8 cellular contexts compared by ENCODE assay signal in genomic region chr6:33029297-33030184, GRCh38. TPM values are rescaled to one million over a fixed set of nuclear protein-coding genes. Genes with fewer than 3 reads are reported as not detected.
DNase-seq lines count a peak whose midpoint lies in the region; ATAC-seq and TF ChIP-seq lines count a peak whose summit lies in the region.

No MANE protein-coding gene starts in this region.

- POLR2A ChIA-PET in activated CD8-positive, alpha-beta T cell treated with anti-CD3 and anti-CD28 coated beads, Interleukin-2, amount 10 ng/mL, durations not matched to agents 7 days and 5 days (lab: Charles Lee), result interaction anchor here (1.0 kb wide), 1 partner anchor 46 kb away, joined by 3 read pairs; the partner anchor contains the start of gene HLA-DPB1

- 64% methylated on average over 7 of the region's 7 CpGs for WGBS in mammary epithelial cell (ENCODE audit: low coverage, missing lambda C conversion rate)
- WGBS in liver, result 52% methylated on average over 7 of the region's 7 CpGs

- H3K9me3 Mint-ChIP-seq in activated CD8-positive, alpha-beta T cell treated with anti-CD3 and anti-CD28 coated beads, Interleukin-2, amount 10 ng/mL, durations not matched to agents 7 days and 5 days (ENCODE audit: insufficient read depth), result peaks cover 1% of the 10 kb centered on the region

- ATAC-seq in HG03045 (IDR thresholded peaks at IDR 0.05; ENCODE audit: unreplicated experiment), result peak; percentile 79
- peak; percentile 64 for ATAC-seq in activated CD8-positive, alpha-beta T cell treated with anti-CD3 and anti-CD28 coated beads, Interleukin-2, amount 10 ng/mL, durations not matched to agents 7 days and 5 days

- DNase-seq in breast epithelium (ENCODE audit: low spot score in 2 of 2) (no peak), mammary epithelial cell (no peak), A172 (ENCODE audit: low spot score) (no peak), retina (no peak), activated gamma-delta T cell treated with Interleukin-2 at 50 U/mL for 16 hours (no peak)
- no peak for DNase-seq in activated CD8-positive, alpha-beta T cell treated with anti-CD3 and anti-CD28 coated beads, Interleukin-2, amount 10 ng/mL, durations not matched to agents 7 days and 5 days

- CTCF ChIA-PET in mammary epithelial cell (lab: Charles Lee; ENCODE audit: low non-redundant PET), result no interaction called here
- CTCF ChIA-PET in activated CD8-positive, alpha-beta T cell treated with anti-CD3 and anti-CD28 coated beads, Interleukin-2, amount 10 ng/mL, durations not matched to agents 7 days and 5 days (lab: Charles Lee), result interaction anchor here (1.0 to 1.7 kb wide), 4 partner anchors 11 to 29 kb away, joined by 3 to 8 read pairs (median 6); no protein-coding TSS in a partner anchor

- H3K9ac ChIP-seq in mammary epithelial cell (ENCODE audit: insufficient read depth, low read length) (no peak overlapping the region), liver (ENCODE audit: low read depth in 1 of 2, low read length in 2 of 2) (no peak overlapping the region)

- H3K4me1 Mint-ChIP-seq in activated CD8-positive, alpha-beta T cell treated with anti-CD3 and anti-CD28 coated beads, Interleukin-2, amount 10 ng/mL, durations not matched to agents 7 days and 5 days (ENCODE audit: low read depth), result peaks cover 17% of the 10 kb centered on the region

- in situ Hi-C loops in mammary epithelial cell (cut with MboI; ENCODE audit: low sequenced_read_pairs in 2 of 2), result no loop called here

- H2AFZ ChIP-seq in mammary epithelial cell (ENCODE audit: low read depth, low read length), result no peak overlapping the region

- H3K36me3 ChIP-seq in breast epithelium (no peaks in the 10 kb centered on the region), mammary epithelial cell (ENCODE audit: insufficient read depth, low read length) (no peaks in the 10 kb centered on the region), liver (ENCODE audit: control insufficient read depth in 4 of 4, insufficient read depth in 3 of 4, low read depth in 1 of 4, low read length in 3 of 4) (no peaks in the 10 kb centered on the region)

- H3K79me2 ChIP-seq in mammary epithelial cell (ENCODE audit: insufficient read depth, low read length), result no peaks in the 10 kb centered on the region

- TF ChIP-seq POLR2A in breast epithelium (IDR thresholded peaks at IDR 0.05), result no peak

- peaks cover 24% of the 10 kb centered on the region for H3K27me3 Mint-ChIP-seq in activated CD8-positive, alpha-beta T cell treated with anti-CD3 and anti-CD28 coated beads, Interleukin-2, amount 10 ng/mL, durations not matched to agents 7 days and 5 days (ENCODE audit: low read depth)

- intact Hi-C loops in breast epithelium (cut with DNase I; ENCODE audit: low total_unique reads) (no loop called here), mammary epithelial cell (cut with micrococcal nuclease) (no loop called here)

- TF ChIP-seq CTCF in breast epithelium (IDR thresholded peaks at IDR 0.05), result no peak
- TF ChIP-seq CTCF in mammary epithelial cell (conservative IDR thresholded peaks at IDR 0.05 in 1 of 2, IDR thresholded peaks at IDR 0.05 in 1 of 2; ENCODE audit: extremely low read depth in 1 of 2, insufficient read depth in 1 of 2, low read depth in 1 of 2, low read length in 2 of 2), result no peak
- no peak for TF ChIP-seq CTCF in liver (IDR thresholded peaks at IDR 0.05; ENCODE audit: low read depth, low read length, missing input control)

- H3K27me3 ChIP-seq in breast epithelium (no peaks in the 10 kb centered on the region), mammary epithelial cell (ENCODE audit: insufficient read depth, low read length) (peaks cover 5% of the 10 kb centered on the region), liver (ENCODE audit: control insufficient read depth in 4 of 4, insufficient read depth in 4 of 4, low read length in 3 of 4) (no peaks in the 10 kb centered on the region)

- dilution Hi-C loops in mammary epithelial cell (cut with HindIII; ENCODE audit: low sequenced_read_pairs), result no loop called here

- H3K4me2 ChIP-seq in mammary epithelial cell (ENCODE audit: insufficient read depth, low read depth, low read length), result no peak overlapping the region

- no peaks in the 10 kb centered on the region for H4K20me1 ChIP-seq in mammary epithelial cell (ENCODE audit: insufficient read depth, low read length)

- H3K9me3 ChIP-seq in breast epithelium (no peaks in the 10 kb centered on the region), mammary epithelial cell (replicated peaks; ENCODE audit: insufficient read depth, low read length) (no peaks in the 10 kb centered on the region), liver (ENCODE audit: control insufficient read depth in 4 of 4, low read length in 3 of 4) (no peaks in the 10 kb centered on the region)

- H3K27ac Mint-ChIP-seq in activated CD8-positive, alpha-beta T cell treated with anti-CD3 and anti-CD28 coated beads, Interleukin-2, amount 10 ng/mL, durations not matched to agents 7 days and 5 days, result peak overlapping the region; percentile 3

- BruUV-seq in mammary epithelial cell (replicated peaks; lab: Mats Ljungman, UMichigan), result no TSS peak

- H3K36me3 Mint-ChIP-seq in activated CD8-positive, alpha-beta T cell treated with anti-CD3 and anti-CD28 coated beads, Interleukin-2, amount 10 ng/mL, durations not matched to agents 7 days and 5 days (ENCODE audit: low read depth), result no peaks in the 10 kb centered on the region

- peak overlapping the region; percentile 48 to 65 for H3K27ac ChIP-seq in breast epithelium
- H3K27ac ChIP-seq in mammary epithelial cell (ENCODE audit: insufficient read depth, low read depth, low read length), result no peak overlapping the region
- peak overlapping the region; percentile 32 to 41 for H3K27ac ChIP-seq in liver (ENCODE audit: low read depth in 1 of 2, low read length in 2 of 2)

- TF ChIP-seq RAD21 in liver (IDR thresholded peaks at IDR 0.05), result no peak

- H3K4me1 ChIP-seq in breast epithelium (no peaks in the 10 kb centered on the region), mammary epithelial cell (ENCODE audit: insufficient read depth, low read length) (no peaks in the 10 kb centered on the region), liver (ENCODE audit: control insufficient read depth in 4 of 4, insufficient read depth in 4 of 4, low read length in 3 of 4) (no peaks in the 10 kb centered on the region)

- H3K4me3 Mint-ChIP-seq in activated CD8-positive, alpha-beta T cell treated with anti-CD3 and anti-CD28 coated beads, Interleukin-2, amount 10 ng/mL, durations not matched to agents 7 days and 5 days, result no peak overlapping the region

- H3K4me3 ChIP-seq in breast epithelium (no peak overlapping the region), mammary epithelial cell (replicated peaks in 1 of 3; ENCODE audit: insufficient read depth in 1 of 3, low read depth in 2 of 3, low read length in 3 of 3) (no peak overlapping the region), liver (ENCODE audit: low read depth in 1 of 3, low read length in 3 of 3) (no peak overlapping the region)

TF ChIP-seq in liver, 16 proteins besides CTCF, POLR2A, EP300 and RAD21:
- TF ChIP-seq FOXA1 (IDR thresholded peaks at IDR 0.05) (no peak), SP1 (IDR thresholded peaks at IDR 0.05) (peak; percentile 8), RXRA (IDR thresholded peaks at IDR 0.05) (peak in 1 of 2 donors; percentile 43)

RNA-seq across cellular contexts. Expression of gene HLA-DOA, which starts 20.1 kb away (rescaled TPM):
- total RNA-seq in breast epithelium, result 1 to 10 TPM; 2.1 to 5.7 (median 3.3) TPM
- under 1 TPM in 1 of 2 donors, not detected in 1; 0.33 TPM for total RNA-seq in mammary epithelial cell
- 0.18 TPM for polyA plus RNA-seq in mammary epithelial cell
- not detected for polyA minus RNA-seq in mammary epithelial cell
- total RNA-seq in activated CD8-positive, alpha-beta T cell treated with anti-CD3 and anti-CD28 coated beads, Interleukin-2, amount 10 ng/mL, durations not matched to agents 7 days and 5 days, result 1 to 10 TPM; 3.3 to 4.2 TPM
- 1 to 10 TPM; 1.3 to 3.0 TPM for total RNA-seq in liver
- 1 to 10 TPM in 1 of 2 donors, under 1 TPM in 1; 0.69 to 1.9 TPM for polyA plus RNA-seq in liver
- not detected in 2 replicates for total RNA-seq in A172 (2014; rRNA removed; shearing (Covaris generic))

RNA-seq across cellular contexts. Expression of gene HLA-DPA1, which starts 43.9 kb away (rescaled TPM):
- total RNA-seq in breast epithelium, result 100 to 1,000 TPM in 1 of 3 donors, 10 to 100 TPM in 2; 51.8 to 116 (median 75.4) TPM
- total RNA-seq in mammary epithelial cell, result under 1 TPM in 1 of 2 donors, not detected in 1; 0.33 TPM
- polyA plus RNA-seq in mammary epithelial cell, result 1.9 TPM
- not detected for polyA minus RNA-seq in mammary epithelial cell
- total RNA-seq in activated CD8-positive, alpha-beta T cell treated with anti-CD3 and anti-CD28 coated beads, Interleukin-2, amount 10 ng/mL, durations not matched to agents 7 days and 5 days, result 10 to 100 TPM; 39.1 to 40.0 TPM
- total RNA-seq in liver, result 10 to 100 TPM; 27.3 to 31.2 TPM
- polyA plus RNA-seq in liver, result 10 to 100 TPM; 12.0 to 49.3 TPM
- 0.31 and 0.34 TPM in 2 replicates for total RNA-seq in A172 (2014; rRNA removed; shearing (Covaris generic))

RNA-seq across cellular contexts. Expression of gene HLA-DPB1, which starts 46.2 kb away (rescaled TPM):
- total RNA-seq in breast epithelium, result 10 to 100 TPM; 56.5 to 80.3 (median 58.2) TPM
- 1 to 10 TPM in 1 of 2 donors, not detected in 1; 9.2 TPM for total RNA-seq in mammary epithelial cell
- polyA plus RNA-seq in mammary epithelial cell, result 10.7 TPM
- not detected for polyA minus RNA-seq in mammary epithelial cell
- 10 to 100 TPM; 21.0 to 22.8 TPM for total RNA-seq in activated CD8-positive, alpha-beta T cell treated with anti-CD3 and anti-CD28 coated beads, Interleukin-2, amount 10 ng/mL, durations not matched to agents 7 days and 5 days
- 10 to 100 TPM; 23.4 to 24.5 TPM for total RNA-seq in liver
- 10 to 100 TPM; 15.5 to 37.8 TPM for polyA plus RNA-seq in liver
- 0.10 TPM in 1 of 2 replicates, not detected in the other for total RNA-seq in A172 (2014; rRNA removed; shearing (Covaris generic))

Comparison
In these comparisons a context has a peak if more than half of its experiments do, and no peak if none do; other contexts are left out.
1. RNA of gene HLA-DPA1, which starts 43.9 kb away (total RNA-seq): 51.8 to 116 TPM in breast epithelium, 39.1 to 40.0 TPM in activated CD8-positive, alpha-beta T cell treated with anti-CD3 and anti-CD28 coated beads, Interleukin-2, amount 10 ng/mL, durations not matched to agents 7 days and 5 days and 27.3 to 31.2 TPM in liver; 0.33 TPM in mammary epithelial cell and 0.31 to 0.34 TPM in A172; every median in the first group is over 10 times any median in the second.